8 cellular contexts compared by ENCODE assay signal in the genomic region with DNA sequence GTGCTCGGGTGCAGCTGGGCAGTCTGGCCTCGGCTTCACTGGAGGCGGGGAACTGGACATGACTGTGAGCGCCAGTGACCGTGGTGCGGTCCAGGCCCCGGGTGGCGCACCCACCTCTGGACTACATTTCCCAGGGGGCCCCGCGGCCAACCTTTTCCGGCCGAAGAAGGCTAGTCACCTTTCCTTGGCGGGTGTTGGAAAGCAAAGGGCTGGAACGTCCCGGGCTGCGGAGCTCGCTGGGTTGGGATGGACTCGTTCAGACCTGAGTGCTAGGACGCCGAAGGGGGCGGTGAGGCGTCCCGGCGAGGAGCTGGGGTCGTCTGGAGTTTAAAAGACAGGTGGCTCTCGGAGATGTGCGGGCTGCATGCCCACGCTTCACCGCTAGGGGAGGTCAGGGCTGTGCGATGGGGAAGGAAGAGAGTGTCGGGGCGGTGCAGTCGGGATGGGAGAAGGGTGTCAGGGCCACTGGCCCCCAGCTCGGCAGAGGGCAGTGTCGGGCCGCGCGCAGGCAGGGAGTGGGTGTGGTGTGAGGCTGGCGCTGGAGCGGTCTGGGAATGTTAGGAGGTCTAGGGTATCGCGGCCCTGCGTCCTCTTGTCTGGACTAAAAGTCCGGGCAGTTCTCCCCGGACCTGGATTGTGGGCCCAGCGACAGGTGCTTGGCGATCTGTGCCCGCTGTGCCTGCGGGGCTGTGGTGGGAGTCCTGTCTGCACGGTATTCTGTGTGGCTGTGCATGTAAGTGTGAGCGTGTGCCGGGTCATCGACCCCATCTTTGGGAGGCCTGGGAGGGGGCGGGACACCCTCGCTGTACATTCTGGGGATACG. TPM values are rescaled to one million over a fixed set of nuclear protein-coding genes. Genes with fewer than 3 reads are reported as not detected.
DNase-seq lines count a peak whose midpoint lies in the region; ATAC-seq and TF ChIP-seq lines count a peak whose summit lies in the region.

No MANE protein-coding gene starts in this region.

- peaks cover 3% of the 10 kb centered on the region for H3K36me3 ChIP-seq in cardiac muscle cell
- H3K36me3 ChIP-seq in upper lobe of right lung = no peaks in the 10 kb centered on the region

- H3K27me3 ChIP-seq in cardiac muscle cell (no peaks in the 10 kb centered on the region), upper lobe of right lung (no peaks in the 10 kb centered on the region)

- TF ChIP-seq CTCF in cardiac muscle cell (IDR thresholded peaks at IDR 0.05; ENCODE audit: low read depth, low read length) (peak; percentile 80), upper lobe of right lung (IDR thresholded peaks at IDR 0.05) (peak; percentile 73)

- H3K4me1 ChIP-seq in cardiac muscle cell (ENCODE audit: low read depth) (no peaks in the 10 kb centered on the region), upper lobe of right lung (peaks cover 10% of the 10 kb centered on the region)

- DNase-seq in COLO668 (lab: John Stamatoyannopoulos, UW; ENCODE audit: unreplicated experiment) (peak; percentile 88), SK-N-DZ (ENCODE audit: low spot score) (peak; percentile 90), cardiac muscle cell (ENCODE audit: low read depth in 1 of 2, low spot score in 1 of 2) (peak; percentile 76 to 87), pulmonary artery endothelial cell (ENCODE audit: low read depth, low spot score) (peak; percentile 63), upper lobe of right lung (peak; percentile 89), NCI-H1694 treated with DMSO at 0.1 percent for 48 hours (lab: John Stamatoyannopoulos, UW) (no peak)
- peak; percentile 39 for DNase-seq in activated naive CD8-positive, alpha-beta T cell treated with anti-CD3 and anti-CD28 coated beads, Interleukin-2, amount 50 U/mL, for 16 hours (ENCODE audit: low read depth, low spot score)

- ATAC-seq in HG02588 (IDR thresholded peaks at IDR 0.05; ENCODE audit: unreplicated experiment) (peak; percentile 79), upper lobe of right lung (peak; percentile 98)

- no peaks in the 10 kb centered on the region for H3K9me3 ChIP-seq in cardiac muscle cell (ENCODE audit: low read depth)
- H3K9me3 ChIP-seq in upper lobe of right lung = no peaks in the 10 kb centered on the region

- peak overlapping the region; percentile 69 for H3K27ac ChIP-seq in cardiac muscle cell
- peak overlapping the region; percentile 78 for H3K27ac ChIP-seq in upper lobe of right lung

- intact Hi-C loops in upper lobe of right lung (cut with DNase I) = no loop called here

- H3K4me3 ChIP-seq in cardiac muscle cell (peak overlapping the region; percentile 59), upper lobe of right lung (peak overlapping the region; percentile 88)

RNA-seq across cellular contexts. Expression of gene ZNF568, which starts 57.1 kb away (rescaled TPM):
- polyA plus RNA-seq in SK-N-DZ (2014; cell fraction: cytosol; rRNA removed) = 7.3 and 12.6 TPM in 2 replicates
- polyA plus RNA-seq in SK-N-DZ (2014; cell fraction: nucleus; rRNA removed) = 7.1 and 7.6 TPM in 2 replicates
- 11.5 and 16.6 TPM in 2 replicates for total RNA-seq in cardiac muscle cell
- 11.7 and 17.1 TPM in 2 replicates for polyA plus RNA-seq in cardiac muscle cell
- 12.1 and 13.3 TPM in 2 replicates for total RNA-seq in pulmonary artery endothelial cell
- total RNA-seq in upper lobe of right lung = 7.8 TPM

RNA-seq across cellular contexts. Expression of gene ZNF829, which starts 57.1 kb away (rescaled TPM):
- 3.8 and 4.3 TPM in 2 replicates for polyA plus RNA-seq in SK-N-DZ (2014; cell fraction: cytosol; rRNA removed)
- polyA plus RNA-seq in SK-N-DZ (2014; cell fraction: nucleus; rRNA removed) = 4.4 and 6.4 TPM in 2 replicates
- total RNA-seq in cardiac muscle cell (2.3 and 2.7 TPM in 2 replicates), pulmonary artery endothelial cell (1.3 and 2.5 TPM in 2 replicates), upper lobe of right lung (2.8 TPM)
- polyA plus RNA-seq in cardiac muscle cell = 0.62 and 2.0 TPM in 2 replicates
